Comparison of ENCODE assay signal across 8 cellular contexts in genomic region chr20:3209023-3209945, GRCh38. TPM values are rescaled to one million over a fixed set of nuclear protein-coding genes. Genes with fewer than 3 reads are reported as not detected.
DNase-seq lines count a peak whose midpoint lies in the region; ATAC-seq and TF ChIP-seq lines count a peak whose summit lies in the region.

TSS of gene ITPA (plus strand) at chr20:3209498. CDS start at chr20:3209552, 54 bp downstream.

- H3K4me3 ChIP-seq in HCT116 (replicated peaks in 1 of 2; ENCODE audit: low read depth in 1 of 2, low read length in 2 of 2) (peak within 1 kb of the TSS; percentile 88 to 94), NT2/D1 (ENCODE audit: insufficient read length, low read depth) (peak within 1 kb of the TSS; percentile 56), muscle layer of duodenum (ENCODE audit: low read depth in 1 of 2, low read length in 2 of 2) (peak within 1 kb of the TSS; percentile 80 to 98)

- peaks cover 56% of the 10 kb centered on the region for H3K79me2 ChIP-seq in HCT116 (ENCODE audit: insufficient read depth, low read length)

- TF ChIP-seq POLR2A in HCT116 (IDR thresholded peaks at IDR 0.05; ENCODE audit: borderline replicate concordance, extremely low read depth, insufficient read depth, insufficient read length) = peak; percentile 44

- ATAC-seq in HCT116 (peak; percentile 57), esophagus mucosa (peak; percentile 44), GM21529 (IDR thresholded peaks at IDR 0.05; ENCODE audit: unreplicated experiment) (no peak)
- peak; percentile 69 to 71 for ATAC-seq in stimulated activated naive B cell treated with anti-CD40 and anti-IgM and Interleukin-4, amounts not matched to agents 10 μg/mL and 1 μg/mL and 100 μg/mL, for 72 hours (replicated peaks)

- H3K4me1 Mint-ChIP-seq in stimulated activated naive B cell treated with anti-CD40 and anti-IgM and Interleukin-4, amounts not matched to agents 10 μg/mL and 1 μg/mL and 100 μg/mL, for 72 hours = peaks cover 21 to 44% of the 10 kb centered on the region in 2 donors

- peak; percentile 25 for DNase-seq in COR-L47 (lab: John Stamatoyannopoulos, UW)
- no peak for DNase-seq in HCT116 (ENCODE audit: low read depth, low spot score)
- DNase-seq in NT2/D1 (ENCODE audit: low read depth, low spot score) = no peak
- peak; percentile 56 for DNase-seq in activated T-cell treated with anti-CD3 and anti-CD28 coated beads for 48 hours (ENCODE audit: low read depth)
- peak; percentile 60 for DNase-seq in stimulated activated naive B cell treated with anti-CD40 and anti-IgM and Interleukin-4, amounts not matched to agents 10 μg/mL and 1 μg/mL and 100 μg/mL, for 72 hours

- peak within 1 kb of the TSS; percentile 91 for H3K27ac ChIP-seq in HCT116 (ENCODE audit: low read depth, low read length)
- H3K27ac ChIP-seq in muscle layer of duodenum (ENCODE audit: low read length) = peak within 1 kb of the TSS; percentile 56

- H3K9me2 ChIP-seq in HCT116 (ENCODE audit: insufficient read depth) = no peaks in the 10 kb centered on the region

- peaks cover 9 to 17% of the 10 kb centered on the region in 2 experiments; a peak in 3 of 4 replicates for H3K4me1 ChIP-seq in HCT116 (ENCODE audit: control insufficient read depth in 1 of 2, insufficient read depth in 2 of 2, low read length in 2 of 2)
- H3K4me1 ChIP-seq in NT2/D1 (ENCODE audit: insufficient read depth, insufficient read length) = peaks cover 4% of the 10 kb centered on the region
- peaks cover 0 to 18% of the 10 kb centered on the region in 2 donors for H3K4me1 ChIP-seq in muscle layer of duodenum (ENCODE audit: control insufficient read depth in 1 of 2, insufficient read depth in 2 of 2, low read length in 2 of 2)

- no peak for TF ChIP-seq RAD21 in HCT116 (IDR thresholded peaks at IDR 0.05; ENCODE audit: low read depth)

- peaks cover 0 to 1% of the 10 kb centered on the region in 2 donors for H3K9me3 Mint-ChIP-seq in stimulated activated naive B cell treated with anti-CD40 and anti-IgM and Interleukin-4, amounts not matched to agents 10 μg/mL and 1 μg/mL and 100 μg/mL, for 72 hours

- peaks cover 13 to 31% of the 10 kb centered on the region in 2 donors for H3K36me3 Mint-ChIP-seq in stimulated activated naive B cell treated with anti-CD40 and anti-IgM and Interleukin-4, amounts not matched to agents 10 μg/mL and 1 μg/mL and 100 μg/mL, for 72 hours

- BruUV-seq in HCT116 (replicated peaks; lab: Mats Ljungman, UMichigan) = TSS peak; percentile 79

- RAD21 ChIA-PET in HCT116 (lab: Charles Lee; ENCODE audit: low non-redundant PET in 1 of 2, low total read pairs in 2 of 2, uncharacterized antibody in 2 of 2, unreplicated experiment in 2 of 2) = no interaction called here

- H3K9ac ChIP-seq in HCT116 (ENCODE audit: low read length) (peak within 1 kb of the TSS; percentile 89), NT2/D1 (ENCODE audit: insufficient read length, low read depth) (peak within 1 kb of the TSS; percentile 83)

- no peaks in the 10 kb centered on the region for H4K20me1 ChIP-seq in HCT116 (ENCODE audit: insufficient read depth)

- peaks cover 6 to 12% of the 10 kb centered on the region in 2 experiments; a peak in 2 of 4 replicates for H3K36me3 ChIP-seq in HCT116 (ENCODE audit: control insufficient read depth in 1 of 2, insufficient read depth in 2 of 2, low read length in 2 of 2)
- peaks cover 24% of the 10 kb centered on the region for H3K36me3 ChIP-seq in NT2/D1 (ENCODE audit: insufficient read depth, insufficient read length, low read length)
- H3K36me3 ChIP-seq in muscle layer of duodenum (ENCODE audit: control insufficient read depth in 1 of 2, insufficient read depth in 2 of 2, low read length in 2 of 2) = peaks cover 0 to 10% of the 10 kb centered on the region in 2 donors

- peak within 1 kb of the TSS; percentile 91 for H3K4me2 ChIP-seq in HCT116 (ENCODE audit: low read length)

- H2AFZ ChIP-seq in HCT116 (ENCODE audit: low read depth, low read length, poor library complexity, severe bottlenecking) = peak within 1 kb of the TSS; percentile 85

- H3K9me3 ChIP-seq in HCT116 (ENCODE audit: control insufficient read depth in 1 of 2, insufficient read depth in 1 of 2, low read depth in 1 of 2, low read length in 2 of 2) = no peaks in the 10 kb centered on the region
- no peaks in the 10 kb centered on the region for H3K9me3 ChIP-seq in NT2/D1 (ENCODE audit: insufficient read depth, low read length)
- H3K9me3 ChIP-seq in muscle layer of duodenum (ENCODE audit: control insufficient read depth in 1 of 2, low read length in 2 of 2) = no peaks in the 10 kb centered on the region

- CTCF ChIA-PET in HCT116 (lab: Charles Lee) = interaction anchor here (0.7 kb wide), 1 partner anchor 10 kb away, joined by 4 read pairs; no protein-coding TSS in a partner anchor

- TF ChIP-seq CTCF in HCT116 (IDR thresholded peaks at IDR 0.05 in 2 of 3, conservative IDR thresholded peaks at IDR 0.05 in 1 of 3; ENCODE audit: borderline replicate concordance in 1 of 3, insufficient read depth in 1 of 3, low read depth in 2 of 3, low read length in 2 of 3) = no peak

- no peaks in the 10 kb centered on the region for H3K27me3 Mint-ChIP-seq in stimulated activated naive B cell treated with anti-CD40 and anti-IgM and Interleukin-4, amounts not matched to agents 10 μg/mL and 1 μg/mL and 100 μg/mL, for 72 hours

- POLR2A ChIA-PET in HCT116 (lab: Charles Lee) = interaction anchor here (0.6 kb wide), 1 partner anchor 202 kb away, joined by 3 read pairs; no protein-coding TSS in a partner anchor

- H3K27me3 ChIP-seq in HCT116 (ENCODE audit: insufficient read depth, low read length) = no peaks in the 10 kb centered on the region
- no peaks in the 10 kb centered on the region for H3K27me3 ChIP-seq in NT2/D1 (ENCODE audit: insufficient read depth, insufficient read length)
- H3K27me3 ChIP-seq in muscle layer of duodenum (ENCODE audit: low read depth, low read length) = no peaks in the 10 kb centered on the region

- peak within 1 kb of the TSS; percentile 97 for H3K27ac Mint-ChIP-seq in stimulated activated naive B cell treated with anti-CD40 and anti-IgM and Interleukin-4, amounts not matched to agents 10 μg/mL and 1 μg/mL and 100 μg/mL, for 72 hours

- H3K4me3 Mint-ChIP-seq in stimulated activated naive B cell treated with anti-CD40 and anti-IgM and Interleukin-4, amounts not matched to agents 10 μg/mL and 1 μg/mL and 100 μg/mL, for 72 hours = peak within 1 kb of the TSS; percentile 90 to 96

- intact Hi-C loops in HCT116 (cut with micrococcal nuclease) = no loop called here

TF ChIP-seq in HCT116, 20 proteins besides CTCF, POLR2A, EP300 and RAD21:
- TF ChIP-seq MAX (IDR thresholded peaks at IDR 0.05) (peak; percentile 97), ELF1 (IDR thresholded peaks at IDR 0.05; ENCODE audit: borderline replicate concordance, low read depth) (peak; percentile 69; the same call in 1 of the 2 replicates), POLR2AphosphoS5 (IDR thresholded peaks at IDR 0.05; ENCODE audit: low read depth, low read length) (peak; percentile 79), SIN3A (IDR thresholded peaks at IDR 0.05; ENCODE audit: low read depth) (peak; percentile 75; the same call in 1 of the 2 replicates), EZH2 (IDR thresholded peaks at IDR 0.05) (no peak)

RNA-seq across cellular contexts. Expression of gene ITPA, which starts in this region (rescaled TPM):
- total RNA-seq in HCT116 (2021; ENCODE audit: unreplicated experiment) (77.3 TPM), esophagus mucosa (60.6 TPM)
- polyA plus RNA-seq in HCT116 (2012) = 34.8 and 51.5 TPM in 2 replicates

Comparison
In these comparisons a context has a peak if more than half of its experiments do, and no peak if none do; other contexts are left out.
1. DNase-seq: peak in COR-L47 (single experiment), activated T-cell treated with anti-CD3 and anti-CD28 coated beads for 48 hours (single experiment) and stimulated activated naive B cell treated with anti-CD40 and anti-IgM and Interleukin-4, amounts not matched to agents 10 μg/mL and 1 μg/mL and 100 μg/mL, for 72 hours (single experiment); none in HCT116 (single experiment) and NT2/D1 (single experiment).
2. Peak in every context shown above with its lines, with median percentiles within 50 percentile points of each other: H3K4me3 ChIP-seq.